13 cellular contexts compared by ENCODE assay signal in the genomic region with DNA sequence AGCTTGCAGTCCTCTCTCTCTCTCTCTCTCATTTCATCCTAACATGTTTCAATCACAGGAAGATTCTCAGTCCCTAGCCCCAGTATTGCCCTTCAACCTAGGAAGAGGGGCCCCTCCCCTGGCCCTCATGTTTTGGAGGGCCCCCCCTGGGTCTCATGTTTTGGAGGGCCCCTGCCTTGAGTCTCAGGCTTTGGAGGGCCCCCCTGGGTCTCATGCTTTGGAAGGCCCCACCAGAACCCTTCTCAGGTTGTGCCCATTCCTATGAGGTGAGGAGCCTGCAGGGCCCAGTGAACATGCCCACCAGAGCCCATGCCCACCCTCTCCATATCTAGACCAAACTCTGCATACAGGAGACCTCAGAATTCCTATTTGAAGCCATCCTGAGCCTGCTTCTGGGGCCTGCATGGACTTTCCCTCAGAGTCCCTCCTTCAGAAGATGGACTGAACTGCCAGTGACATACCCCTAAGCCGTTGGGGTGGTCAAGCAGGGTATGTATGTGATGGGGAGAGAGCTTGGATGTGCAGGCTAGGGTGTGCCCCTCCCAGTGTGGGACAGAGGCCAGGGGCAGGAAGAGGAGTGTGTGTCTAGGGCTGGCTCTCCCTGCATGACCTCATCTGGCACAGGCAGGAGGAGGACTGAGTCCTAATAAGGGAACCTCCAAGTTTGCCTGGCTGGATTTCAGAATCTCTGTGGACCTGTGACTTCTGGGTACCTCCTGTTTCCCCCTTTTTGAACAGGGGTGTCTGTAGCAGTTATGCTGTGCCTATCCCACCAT. TPM values are rescaled to one million over a fixed set of nuclear protein-coding genes. Genes with fewer than 3 reads are reported as not detected.
DNase-seq lines count a peak whose midpoint lies in the region; FAIRE-seq and TF ChIP-seq lines count a peak whose summit lies in the region.
"Had no signal": no experiment of that assay in that cellular context is flagged by ENCODE, and none has a peak within 500 bp of the region (broad histone marks: within the 10 kb centered on the region; RNA-seq: fewer than 3 reads in every experiment).

No MANE protein-coding gene starts in this region.

- no peaks in the 10 kb centered on the region for H3K79me1 ChIP-seq in H1 (ENCODE audit: low read depth, low read length)

- no peak overlapping the region for H4K8ac ChIP-seq in H1 (ENCODE audit: extremely low read depth, insufficient read depth, low read length)

- H3K23me2 ChIP-seq in H1 (ENCODE audit: low read depth, low read length), result no peaks in the 10 kb centered on the region

- H2AFZ ChIP-seq in H1 (ENCODE audit: low read length), result no peak overlapping the region
- H2AFZ ChIP-seq: parathyroid adenoma had no signal

- TF ChIP-seq CTCF in H1 (IDR thresholded peaks at IDR 0.05; ENCODE audit: control extremely low read depth in 1 of 3, insufficient read depth in 1 of 3, low read depth in 1 of 3, low read length in 3 of 3), result no peak
- no peak for TF ChIP-seq CTCF in lower leg skin (IDR thresholded peaks at IDR 0.05)
- no peak for TF ChIP-seq CTCF in transverse colon (IDR thresholded peaks at IDR 0.05)

- H3K36me3 ChIP-seq in H1 (ENCODE audit: control insufficient read depth in 2 of 4, insufficient read depth in 4 of 4, low read length in 3 of 4), result no peaks in the 10 kb centered on the region
- H3K36me3 ChIP-seq in transverse colon, result no peaks in the 10 kb centered on the region

- H3K4me2 ChIP-seq in H1 (ENCODE audit: insufficient read depth in 1 of 2, low read depth in 2 of 2, low read length in 2 of 2), result no peak overlapping the region

- TF ChIP-seq EP300 in H1 (IDR thresholded peaks at IDR 0.05; ENCODE audit: borderline replicate concordance in 1 of 2, low read depth in 2 of 2, low read length in 2 of 2) (no peak), transverse colon (IDR thresholded peaks at IDR 0.05; ENCODE audit: low read depth) (no peak)

- no peak overlapping the region for H3K4me3 ChIP-seq in H1 (ENCODE audit: extremely low read depth in 1 of 4, insufficient read depth in 2 of 4, low read depth in 3 of 4, low read length in 4 of 4)
- no peak overlapping the region for H3K4me3 ChIP-seq in lower leg skin (ENCODE audit: low read depth, poor library complexity, severe bottlenecking)
- H3K4me3 ChIP-seq in transverse colon, result no peak overlapping the region
- H3K4me3 ChIP-seq: GM12878 had no signal

- no peaks in the 10 kb centered on the region for H3K27me3 ChIP-seq in H1 (replicated peaks in 1 of 4; ENCODE audit: control insufficient read depth in 3 of 4, extremely low read depth in 1 of 4, insufficient read depth in 3 of 4, low read length in 3 of 4)
- H3K27me3 ChIP-seq in transverse colon, result no peaks in the 10 kb centered on the region

- intact Hi-C loops in lower leg skin (cut with DNase I; ENCODE audit: low total_unique reads) (no loop called here), transverse colon (cut with DNase I; ENCODE audit: low total_unique reads) (no loop called here)

- no peak overlapping the region for H2BK20ac ChIP-seq in H1 (ENCODE audit: low read length)

- no peaks in the 10 kb centered on the region for H4K20me1 ChIP-seq in H1 (replicated peaks in 1 of 2; ENCODE audit: control insufficient read depth in 1 of 2, insufficient read depth in 2 of 2, low read length in 2 of 2)

- peak overlapping the region; percentile 19 for H4K91ac ChIP-seq in H1 (replicated peaks; ENCODE audit: insufficient read length, low read length)

- no peak overlapping the region for H3K56ac ChIP-seq in H1 (replicated peaks; ENCODE audit: insufficient read length, low read depth, low read length)

- H2BK12ac ChIP-seq in H1 (ENCODE audit: low read depth, low read length), result no peak overlapping the region

- no peaks in the 10 kb centered on the region for H3K9me3 ChIP-seq in H1 (ENCODE audit: insufficient read depth in 2 of 2, low read depth in 1 of 2, low read length in 1 of 2)
- H3K9me3 ChIP-seq in transverse colon, result no peaks in the 10 kb centered on the region

- H3K79me2 ChIP-seq in H1 (ENCODE audit: control insufficient read depth in 1 of 2, insufficient read depth in 2 of 2, low read length in 2 of 2), result no peaks in the 10 kb centered on the region

- WGBS in H1 (ENCODE audit: extremely low coverage in 1 of 2, insufficient coverage in 1 of 2, insufficient read length in 1 of 2, insufficient replicate concordance in 2 of 2, low coverage in 1 of 2, low lambda C conversion rate in 2 of 2, missing lambda C conversion rate in 1 of 2), 2 experiments, result 89% methylated on average over 1 of the region's 1 CpG; no CpG with 5 or more reads in 1 of the 2 experiments
- 13 to 15% methylated on average over 1 of the region's 1 CpG for WGBS in lower leg skin, 2 donors
- 55% methylated on average over 1 of the region's 1 CpG; no CpG with 5 or more reads in 1 of the 2 donors for WGBS in transverse colon (ENCODE audit: low coverage in 1 of 2), 2 donors

- no peak overlapping the region for H3K27ac ChIP-seq in H1 (ENCODE audit: low read depth, low read length)
- peak overlapping the region; percentile 62 to 73 (median 70) for H3K27ac ChIP-seq in transverse colon
- H3K27ac ChIP-seq: parathyroid adenoma had no signal

- TF ChIP-seq RAD21 in H1 (IDR thresholded peaks at IDR 0.05 in 1 of 2, conservative IDR thresholded peaks at IDR 0.05 in 1 of 2; ENCODE audit: low read depth in 2 of 2, low read length in 2 of 2), result no peak

- H4K5ac ChIP-seq in H1 (ENCODE audit: insufficient read length, low read depth, low read length), result no peak overlapping the region

- no peak overlapping the region for H3K4ac ChIP-seq in H1 (replicated peaks; ENCODE audit: insufficient read length, low read depth, low read length)

- no peak overlapping the region for H3K14ac ChIP-seq in H1 (ENCODE audit: insufficient read length)

- FAIRE-seq in H1 (lab: Jason Lieb, UNC), result no peak
- FAIRE-seq: endothelial cell of umbilical vein, GM12878 had no signal

- H3K23ac ChIP-seq in H1 (ENCODE audit: insufficient read length), result no peak overlapping the region

- POLR2A ChIA-PET in H1 (lab: Charles Lee; ENCODE audit: partially characterized antibody), result interaction anchor here (0.6 to 36.7 kb wide), 3 partner anchors 9 to 1590 kb away, joined by 3 to 801 read pairs (median 34); a partner anchor contains a TSS

- no peak overlapping the region; a peak in 1 of 7 replicates for H3K9ac ChIP-seq in H1 (replicated peaks in 1 of 4; ENCODE audit: extremely low read depth in 1 of 4, low read depth in 3 of 4, low read length in 3 of 4)
- H3K9ac ChIP-seq: parathyroid adenoma had no signal

- no peak overlapping the region for H2BK5ac ChIP-seq in H1 (ENCODE audit: low read depth, low read length)

- H2BK15ac ChIP-seq in H1 (ENCODE audit: low read length), result no peak overlapping the region

- in situ Hi-C loops in transverse colon (cut with MboI; ENCODE audit: low pct_ligation_motif_present in 1 of 4, low pct_unique_long_range_greater_than_20kb in 1 of 4, low sequenced_read_pairs in 3 of 4), result no loop called here

- no peak overlapping the region for H3K18ac ChIP-seq in H1 (ENCODE audit: extremely low read depth, low read length)

- CTCF ChIA-PET in H1 (lab: Charles Lee; ENCODE audit: partially characterized antibody), result interaction anchor here (0.6 to 2.9 kb wide), 5 partner anchors 14 to 1080 kb away, joined by 3 to 11 read pairs (median 3); no protein-coding TSS in a partner anchor

- TF ChIP-seq POLR2A in H1 (IDR thresholded peaks at IDR 0.05; ENCODE audit: control extremely low read depth in 1 of 2, low read depth in 2 of 2, low read length in 2 of 2) (no peak), lower leg skin (IDR thresholded peaks at IDR 0.05) (no peak), transverse colon (IDR thresholded peaks at IDR 0.05) (peak; percentile 19)

- H2AK5ac ChIP-seq in H1 (ENCODE audit: low read depth, low read length), result no peak overlapping the region

- no peak overlapping the region for H2BK120ac ChIP-seq in H1 (replicated peaks; ENCODE audit: low read depth, low read length)

- DNase-seq in NCI-H2196 (lab: John Stamatoyannopoulos, UW; ENCODE audit: unreplicated experiment) (peak; percentile 30), H1 (ENCODE audit: low read depth in 1 of 2, low spot score in 2 of 2) (no peak), lower leg skin (ENCODE audit: low spot score in 2 of 2) (peak; percentile 71 to 87), transverse colon (peak; percentile 60), MV-4-11 (lab: John Stamatoyannopoulos, UW) (no peak), occipital lobe (lab: John Stamatoyannopoulos, UW) (no peak), NCI-H1092 (lab: John Stamatoyannopoulos, UW) (no peak), NCI-H82 treated with DMSO at 0.1 percent for 48 hours (lab: John Stamatoyannopoulos, UW; ENCODE audit: unreplicated experiment) (no peak)
- DNase-seq: SHP77 treated with DMSO at 0.1 percent for 48 hours; stimulated activated naive B cell treated with anti-CD40 and anti-IgM and Interleukin-4, amounts not matched to agents 10 μg/mL and 1 μg/mL and 100 μg/mL, for 72 hours had no signal

- H3K4me1 ChIP-seq in H1 (replicated peaks in 1 of 4; ENCODE audit: control insufficient read depth in 3 of 4, insufficient read depth in 4 of 4, low read length in 3 of 4) (peaks cover under 1 to 6% (median 4%) of the 10 kb centered on the region in 4 experiments), transverse colon (peaks cover 0 to 22% (median 10%) of the 10 kb centered on the region in 4 donors)
- H3K4me1 ChIP-seq: parathyroid adenoma had no signal

RNA-seq across cellular contexts. Expression of a gene that starts 8.1 kb away (rescaled TPM):
- 284 and 287 TPM in 2 replicates for total RNA-seq in H1 (2021; fragmentation: NEBNext Ultra II Directional; extraction: Animal tissue kit (Norgen Biotek cat#: 25700))
- 61.8 and 89.8 TPM in 2 replicates for polyA plus RNA-seq in H1 (2011; rRNA removed)
- polyA plus RNA-seq in H1 (2011; cell fraction: cytosol; rRNA removed), result 96.8 TPM
- 39.8 TPM for polyA plus RNA-seq in H1 (2011; cell fraction: nucleus; rRNA removed)
- 219 to 342 TPM (median 230 TPM) in 4 replicates for polyA plus RNA-seq in H1 (2012, experiment 1 of 2)
- polyA plus RNA-seq in H1 (2012, experiment 2 of 2), result 112 TPM
- polyA plus RNA-seq in H1 (2013, experiment 1 of 2), result 194 TPM
- polyA plus RNA-seq in H1 (2013, experiment 2 of 2), result 189 TPM
- 57.0 and 61.8 TPM in 2 replicates for polyA minus RNA-seq in H1 (2011; rRNA and poly(A)+ RNA removed)
- polyA minus RNA-seq in H1 (2011; cell fraction: cytosol; rRNA and poly(A)+ RNA removed), result 80.7 TPM
- 72.0 TPM for polyA minus RNA-seq in H1 (2011; cell fraction: nucleus; rRNA and poly(A)+ RNA removed)
- total RNA-seq in lower leg skin, result 100 to 1,000 TPM; 121 to 145 (median 140) TPM
- 100 to 1,000 TPM in 3 of 4 donors, 10 to 100 TPM in 1; 52.1 to 234 (median 149) TPM for total RNA-seq in transverse colon
- 126 TPM for total RNA-seq in occipital lobe

RNA-seq across cellular contexts. Expression of a gene that starts 33.2 kb away (rescaled TPM):
- total RNA-seq in H1 (2021; fragmentation: NEBNext Ultra II Directional; extraction: Animal tissue kit (Norgen Biotek cat#: 25700)), result 31.9 and 32.5 TPM in 2 replicates
- 42.4 and 59.4 TPM in 2 replicates for polyA plus RNA-seq in H1 (2011; rRNA removed)
- 39.1 TPM for polyA plus RNA-seq in H1 (2011; cell fraction: cytosol; rRNA removed)
- 70.0 TPM for polyA plus RNA-seq in H1 (2011; cell fraction: nucleus; rRNA removed)
- polyA plus RNA-seq in H1 (2012, experiment 1 of 2), result 26.0 to 34.8 TPM (median 30.2 TPM) in 4 replicates
- polyA plus RNA-seq in H1 (2012, experiment 2 of 2), result 26.7 TPM
- polyA plus RNA-seq in H1 (2013, experiment 1 of 2), result 46.2 TPM
- polyA plus RNA-seq in H1 (2013, experiment 2 of 2), result 41.3 TPM
- 2.0 and 2.8 TPM in 2 replicates for polyA minus RNA-seq in H1 (2011; rRNA and poly(A)+ RNA removed)
- 12.6 TPM for polyA minus RNA-seq in H1 (2011; cell fraction: cytosol; rRNA and poly(A)+ RNA removed)
- 10.9 TPM for polyA minus RNA-seq in H1 (2011; cell fraction: nucleus; rRNA and poly(A)+ RNA removed)
- total RNA-seq in lower leg skin (100 to 1,000 TPM in 1 of 4 donors, 10 to 100 TPM in 3; 57.1 to 115 (median 71.5) TPM), transverse colon (100 to 1,000 TPM in 3 of 4 donors, 10 to 100 TPM in 1; 90.7 to 761 (median 173) TPM), occipital lobe (19.7 TPM)

Comparison
In these comparisons a context has a peak if more than half of its experiments do, and no peak if none do; other contexts are left out.
1. DNase-seq: peak in NCI-H2196 (single experiment), lower leg skin (2 of 2) and transverse colon (single experiment); none in H1 (0 of 2), MV-4-11 (single experiment), occipital lobe (single experiment), NCI-H1092 (single experiment) and NCI-H82 treated with DMSO at 0.1 percent for 48 hours (single experiment).